In the genomic region with DNA sequence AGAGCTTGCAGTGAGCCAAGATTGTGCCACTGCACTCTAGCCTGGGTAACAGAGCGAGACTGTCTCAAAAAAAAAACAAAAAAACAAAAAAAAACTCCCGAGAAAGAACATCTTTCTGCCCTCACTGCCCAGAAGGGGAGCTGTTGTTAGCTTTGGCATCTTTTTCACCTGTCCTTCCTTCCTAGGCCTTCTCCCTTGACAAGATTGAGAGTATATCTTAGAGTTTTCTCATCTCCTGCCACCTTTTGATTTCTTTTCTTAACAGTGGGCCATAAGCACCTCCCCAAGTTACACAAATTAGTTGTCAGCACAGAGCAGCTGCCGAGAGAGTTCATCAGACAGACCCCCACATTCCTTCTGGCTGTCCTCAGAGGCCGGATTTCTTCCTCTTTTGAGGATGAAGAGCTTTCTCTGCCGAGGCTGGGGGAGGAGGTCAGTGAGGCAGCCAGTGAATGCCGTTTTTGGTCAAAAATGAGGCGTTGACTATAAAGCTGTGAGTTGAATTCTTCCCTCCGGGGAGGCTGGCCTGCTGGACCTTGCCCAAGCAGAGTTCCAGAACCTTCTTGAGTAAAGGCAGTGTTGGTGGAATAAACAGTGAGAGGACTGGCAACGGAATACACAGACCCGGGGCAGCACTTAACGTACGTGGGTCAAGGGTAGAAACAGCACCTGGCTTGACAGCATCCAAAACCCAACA, we compare ENCODE assay signal across 10 cellular contexts.
A peak's percentile ranks its signal among the peaks of the same experiment; 100 is the strongest.
DNase-seq lines count a peak whose midpoint lies in the region; ATAC-seq and TF ChIP-seq lines count a peak whose summit lies in the region.
"Had no signal": no experiment of that assay in that cellular context is flagged by ENCODE, and none has a peak within 500 bp of the region (broad histone marks: within the 10 kb centered on the region; RNA-seq: fewer than 3 reads in every experiment).

No MANE protein-coding gene starts in this region.

- DNase-seq in NCI-H2171 treated with DMSO at 0.1 percent for 48 hours (lab: John Stamatoyannopoulos, UW) (peak; percentile 15), NCI-H2171 (lab: John Stamatoyannopoulos, UW) (no peak), colonic mucosa (peak; percentile 34), mesothelial cell of epicardium (ENCODE audit: low spot score in 2 of 2, unreplicated experiment in 2 of 2) (no peak), vagina (ENCODE audit: extremely low spot score in 2 of 2) (no peak), NCI-H187 treated with DMSO at 0.1 percent for 48 hours (lab: John Stamatoyannopoulos, UW) (no peak), posterior vena cava (ENCODE audit: low spot score) (no peak)

- H3K27me3 Mint-ChIP-seq in mesothelial cell of epicardium (ENCODE audit: low read depth): no peaks in the 10 kb centered on the region
- H3K27me3 Mint-ChIP-seq: stimulated activated naive CD8-positive, alpha-beta T cell treated with anti-CD3 and anti-CD28 coated beads, Interleukin-15, Interleukin-2, amounts not matched to agents 100 ng/mL and 50 ng/mL, for 24 hours had no signal

- no peak for ATAC-seq in HG03097 (IDR thresholded peaks at IDR 0.05; ENCODE audit: low FRiP score, unreplicated experiment)

- H3K4me3 Mint-ChIP-seq in mesothelial cell of epicardium: no peak overlapping the region
- H3K4me3 Mint-ChIP-seq: stimulated activated naive CD8-positive, alpha-beta T cell treated with anti-CD3 and anti-CD28 coated beads, Interleukin-15, Interleukin-2, amounts not matched to agents 100 ng/mL and 50 ng/mL, for 24 hours; T-helper 1 cell treated with Interleukin-12 subunit alpha and Interleukin-12 subunit beta and Interleukin-4 antibody, amounts not matched to agents 30 μg/mL and 1 μg/mL, for 36 hours had no signal

- H3K4me1 ChIP-seq in colonic mucosa: no peaks in the 10 kb centered on the region
- H3K4me1 ChIP-seq in vagina: peaks cover 24% of the 10 kb centered on the region

- H3K4me3 ChIP-seq in colonic mucosa (no peak overlapping the region), vagina (no peak overlapping the region)

- H3K9ac ChIP-seq in colonic mucosa (ENCODE audit: low read depth in 2 of 2, low read length in 2 of 2): no peak overlapping the region

- H3K9me3 ChIP-seq in colonic mucosa: no peaks in the 10 kb centered on the region
- no peaks in the 10 kb centered on the region for H3K9me3 ChIP-seq in vagina

- peak overlapping the region; percentile 75 for H3K27ac Mint-ChIP-seq in mesothelial cell of epicardium
- H3K27ac Mint-ChIP-seq: stimulated activated naive CD8-positive, alpha-beta T cell treated with anti-CD3 and anti-CD28 coated beads, Interleukin-15, Interleukin-2, amounts not matched to agents 100 ng/mL and 50 ng/mL, for 24 hours; T-helper 1 cell treated with Interleukin-12 subunit alpha and Interleukin-12 subunit beta and Interleukin-4 antibody, amounts not matched to agents 30 μg/mL and 1 μg/mL, for 36 hours had no signal

- no peak for TF ChIP-seq POLR2A in vagina (IDR thresholded peaks at IDR 0.05)

- H3K27ac ChIP-seq in colonic mucosa (peak overlapping the region; percentile 9), vagina (peak overlapping the region; percentile 71)

- H3K27me3 ChIP-seq in colonic mucosa (no peaks in the 10 kb centered on the region), vagina (no peaks in the 10 kb centered on the region)

- peaks cover 24% of the 10 kb centered on the region for H3K36me3 Mint-ChIP-seq in mesothelial cell of epicardium

- no peaks in the 10 kb centered on the region for H3K9me3 Mint-ChIP-seq in mesothelial cell of epicardium
- H3K9me3 Mint-ChIP-seq: stimulated activated naive CD8-positive, alpha-beta T cell treated with anti-CD3 and anti-CD28 coated beads, Interleukin-15, Interleukin-2, amounts not matched to agents 100 ng/mL and 50 ng/mL, for 24 hours; T-helper 1 cell treated with Interleukin-12 subunit alpha and Interleukin-12 subunit beta and Interleukin-4 antibody, amounts not matched to agents 30 μg/mL and 1 μg/mL, for 36 hours had no signal

- intact Hi-C loops in colonic mucosa (cut with DNase I): no loop called here
- intact Hi-C loops in vagina (cut with DNase I): no loop called here
- intact Hi-C loops in posterior vena cava (cut with DNase I): no loop called here

- TF ChIP-seq CTCF in colonic mucosa (IDR thresholded peaks at IDR 0.05) (no peak), mesothelial cell of epicardium (IDR thresholded peaks at IDR 0.05; ENCODE audit: unreplicated experiment) (no peak), vagina (IDR thresholded peaks at IDR 0.05) (no peak)

- H3K4me1 Mint-ChIP-seq in mesothelial cell of epicardium: peaks cover 7% of the 10 kb centered on the region

- H3K36me3 ChIP-seq in colonic mucosa: no peaks in the 10 kb centered on the region
- peaks cover 0 to 11% of the 10 kb centered on the region in 2 donors for H3K36me3 ChIP-seq in vagina

Comparison
In these comparisons a context has a peak if more than half of its experiments do, and no peak if none do; other contexts are left out.
1. DNase-seq: peak in NCI-H2171 treated with DMSO at 0.1 percent for 48 hours (single experiment) and colonic mucosa (single experiment); none in NCI-H2171 (single experiment), mesothelial cell of epicardium (0 of 2), vagina (0 of 2), NCI-H187 treated with DMSO at 0.1 percent for 48 hours (single experiment) and posterior vena cava (single experiment).